In the genomic region with DNA sequence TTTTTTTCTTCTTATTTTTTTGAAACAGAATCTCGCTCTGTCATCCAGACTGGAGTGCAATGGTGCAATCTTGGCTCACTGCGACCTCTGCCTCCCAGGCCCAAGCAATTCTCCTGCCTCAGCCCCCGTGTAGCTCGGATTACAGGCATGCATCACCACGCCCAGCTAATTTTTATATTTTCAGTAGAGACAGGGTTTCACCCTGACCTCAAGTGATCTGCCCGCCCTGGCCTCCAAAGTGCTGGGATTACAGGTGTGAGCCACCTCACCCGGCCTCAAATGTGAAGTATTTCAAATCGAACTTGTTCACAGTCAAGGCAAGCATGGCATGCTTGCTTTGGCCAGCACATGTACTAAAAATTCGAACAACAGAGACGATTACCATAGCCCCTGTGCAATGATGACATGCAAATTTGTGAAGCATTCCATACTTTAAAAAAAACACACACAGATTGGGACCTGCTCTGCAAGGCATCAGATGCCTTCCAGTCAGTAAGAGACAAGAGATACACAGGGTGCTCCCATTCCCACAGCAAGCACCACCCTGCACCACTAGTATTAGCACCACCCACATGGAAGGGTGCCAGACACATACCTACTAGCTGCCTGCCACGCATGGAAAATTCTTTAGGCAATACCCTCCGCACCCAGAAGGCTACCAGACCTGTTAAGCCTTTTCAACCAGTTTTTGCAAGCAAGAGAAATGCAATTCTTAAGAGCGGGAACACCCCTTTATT, we compare ENCODE assay signal across 1 cellular context.
A peak's percentile ranks its signal among the peaks of the same experiment; 100 is the strongest.
TF ChIP-seq lines count a peak whose summit lies in the region.

No MANE protein-coding gene starts in this region.

TF ChIP-seq in HepG2, 621 proteins besides CTCF, POLR2A, EP300 and RAD21 (continued from another document and continues in another):
- peak; percentile 75; the same call in 1 of the 2 replicates for TF ChIP-seq ZNF263 (CRISPR knock-in tag; IDR thresholded peaks at IDR 0.05)
- TF ChIP-seq, protein P1, sequence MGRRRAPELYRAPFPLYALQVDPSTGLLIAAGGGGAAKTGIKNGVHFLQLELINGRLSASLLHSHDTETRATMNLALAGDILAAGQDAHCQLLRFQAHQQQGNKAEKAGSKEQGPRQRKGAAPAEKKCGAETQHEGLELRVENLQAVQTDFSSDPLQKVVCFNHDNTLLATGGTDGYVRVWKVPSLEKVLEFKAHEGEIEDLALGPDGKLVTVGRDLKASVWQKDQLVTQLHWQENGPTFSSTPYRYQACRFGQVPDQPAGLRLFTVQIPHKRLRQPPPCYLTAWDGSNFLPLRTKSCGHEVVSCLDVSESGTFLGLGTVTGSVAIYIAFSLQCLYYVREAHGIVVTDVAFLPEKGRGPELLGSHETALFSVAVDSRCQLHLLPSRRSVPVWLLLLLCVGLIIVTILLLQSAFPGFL (CRISPR knock-in tag; IDR thresholded peaks at IDR 0.05): 0 out of 2 replicates have a peak, but pooled peaks have one; percentile 81
- no peak for TF ChIP-seq ZNF382 (CRISPR knock-in tag; IDR thresholded peaks at IDR 0.05; ENCODE audit: borderline replicate concordance)
- no peak for TF ChIP-seq SOX6 (IDR thresholded peaks at IDR 0.05)
- TF ChIP-seq SOX6 (CRISPR knock-in tag; IDR thresholded peaks at IDR 0.05): peak; percentile 5
- peak; percentile 52 for TF ChIP-seq SAP130 (CRISPR knock-in tag; IDR thresholded peaks at IDR 0.05; ENCODE audit: low read depth)
- peak; percentile 40; the same call in 1 of the 2 replicates for TF ChIP-seq ZSCAN25 (CRISPR knock-in tag; IDR thresholded peaks at IDR 0.05)
- TF ChIP-seq HNF4A (CRISPR knock-in tag; IDR thresholded peaks at IDR 0.05): 0 out of 2 replicates have a peak, but pooled peaks have one; percentile 21
- TF ChIP-seq, protein P2, sequence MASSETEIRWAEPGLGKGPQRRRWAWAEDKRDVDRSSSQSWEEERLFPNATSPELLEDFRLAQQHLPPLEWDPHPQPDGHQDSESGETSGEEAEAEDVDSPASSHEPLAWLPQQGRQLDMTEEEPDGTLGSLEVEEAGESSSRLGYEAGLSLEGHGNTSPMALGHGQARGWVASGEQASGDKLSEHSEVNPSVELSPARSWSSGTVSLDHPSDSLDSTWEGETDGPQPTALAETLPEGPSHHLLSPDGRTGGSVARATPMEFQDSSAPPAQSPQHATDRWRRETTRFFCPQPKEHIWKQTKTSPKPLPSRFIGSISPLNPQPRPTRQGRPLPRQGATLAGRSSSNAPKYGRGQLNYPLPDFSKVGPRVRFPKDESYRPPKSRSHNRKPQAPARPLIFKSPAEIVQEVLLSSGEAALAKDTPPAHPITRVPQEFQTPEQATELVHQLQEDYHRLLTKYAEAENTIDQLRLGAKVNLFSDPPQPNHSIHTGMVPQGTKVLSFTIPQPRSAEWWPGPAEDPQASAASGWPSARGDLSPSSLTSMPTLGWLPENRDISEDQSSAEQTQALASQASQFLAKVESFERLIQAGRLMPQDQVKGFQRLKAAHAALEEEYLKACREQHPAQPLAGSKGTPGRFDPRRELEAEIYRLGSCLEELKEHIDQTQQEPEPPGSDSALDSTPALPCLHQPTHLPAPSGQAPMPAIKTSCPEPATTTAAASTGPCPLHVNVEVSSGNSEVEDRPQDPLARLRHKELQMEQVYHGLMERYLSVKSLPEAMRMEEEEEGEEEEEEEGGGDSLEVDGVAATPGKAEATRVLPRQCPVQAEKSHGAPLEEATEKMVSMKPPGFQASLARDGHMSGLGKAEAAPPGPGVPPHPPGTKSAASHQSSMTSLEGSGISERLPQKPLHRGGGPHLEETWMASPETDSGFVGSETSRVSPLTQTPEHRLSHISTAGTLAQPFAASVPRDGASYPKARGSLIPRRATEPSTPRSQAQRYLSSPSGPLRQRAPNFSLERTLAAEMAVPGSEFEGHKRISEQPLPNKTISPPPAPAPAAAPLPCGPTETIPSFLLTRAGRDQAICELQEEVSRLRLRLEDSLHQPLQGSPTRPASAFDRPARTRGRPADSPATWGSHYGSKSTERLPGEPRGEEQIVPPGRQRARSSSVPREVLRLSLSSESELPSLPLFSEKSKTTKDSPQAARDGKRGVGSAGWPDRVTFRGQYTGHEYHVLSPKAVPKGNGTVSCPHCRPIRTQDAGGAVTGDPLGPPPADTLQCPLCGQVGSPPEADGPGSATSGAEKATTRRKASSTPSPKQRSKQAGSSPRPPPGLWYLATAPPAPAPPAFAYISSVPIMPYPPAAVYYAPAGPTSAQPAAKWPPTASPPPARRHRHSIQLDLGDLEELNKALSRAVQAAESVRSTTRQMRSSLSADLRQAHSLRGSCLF (CRISPR knock-in tag; IDR thresholded peaks at IDR 0.05; ENCODE audit: borderline replicate concordance): 0 out of 2 replicates have a peak, but pooled peaks have one; percentile 39
- peak; percentile 28; the same call in 1 of the 2 replicates for TF ChIP-seq MIER3 (CRISPR knock-in tag; IDR thresholded peaks at IDR 0.05; ENCODE audit: borderline replicate concordance)
- 0 out of 2 replicates have a peak, but pooled peaks have one; percentile 16 for TF ChIP-seq ADNP (CRISPR knock-in tag; IDR thresholded peaks at IDR 0.05)
- TF ChIP-seq, protein P3, sequence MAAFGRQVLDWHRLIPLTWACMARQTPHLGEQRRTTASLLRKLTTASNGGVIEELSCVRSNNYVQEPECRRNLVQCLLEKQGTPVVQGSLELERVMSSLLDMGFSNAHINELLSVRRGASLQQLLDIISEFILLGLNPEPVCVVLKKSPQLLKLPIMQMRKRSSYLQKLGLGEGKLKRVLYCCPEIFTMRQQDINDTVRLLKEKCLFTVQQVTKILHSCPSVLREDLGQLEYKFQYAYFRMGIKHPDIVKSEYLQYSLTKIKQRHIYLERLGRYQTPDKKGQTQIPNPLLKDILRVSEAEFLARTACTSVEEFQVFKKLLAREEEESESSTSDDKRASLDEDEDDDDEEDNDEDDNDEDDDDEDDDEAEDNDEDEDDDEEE (CRISPR knock-in tag; IDR thresholded peaks at IDR 0.05): 0 out of 2 replicates have a peak, but pooled peaks have one; percentile 63
- TF ChIP-seq, protein P4, sequence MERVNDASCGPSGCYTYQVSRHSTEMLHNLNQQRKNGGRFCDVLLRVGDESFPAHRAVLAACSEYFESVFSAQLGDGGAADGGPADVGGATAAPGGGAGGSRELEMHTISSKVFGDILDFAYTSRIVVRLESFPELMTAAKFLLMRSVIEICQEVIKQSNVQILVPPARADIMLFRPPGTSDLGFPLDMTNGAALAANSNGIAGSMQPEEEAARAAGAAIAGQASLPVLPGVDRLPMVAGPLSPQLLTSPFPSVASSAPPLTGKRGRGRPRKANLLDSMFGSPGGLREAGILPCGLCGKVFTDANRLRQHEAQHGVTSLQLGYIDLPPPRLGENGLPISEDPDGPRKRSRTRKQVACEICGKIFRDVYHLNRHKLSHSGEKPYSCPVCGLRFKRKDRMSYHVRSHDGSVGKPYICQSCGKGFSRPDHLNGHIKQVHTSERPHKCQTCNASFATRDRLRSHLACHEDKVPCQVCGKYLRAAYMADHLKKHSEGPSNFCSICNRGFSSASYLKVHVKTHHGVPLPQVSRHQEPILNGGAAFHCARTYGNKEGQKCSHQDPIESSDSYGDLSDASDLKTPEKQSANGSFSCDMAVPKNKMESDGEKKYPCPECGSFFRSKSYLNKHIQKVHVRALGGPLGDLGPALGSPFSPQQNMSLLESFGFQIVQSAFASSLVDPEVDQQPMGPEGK (CRISPR knock-in tag; IDR thresholded peaks at IDR 0.05): 0 out of 2 replicates have a peak, but pooled peaks have one; percentile 18
- TF ChIP-seq KMT2A (CRISPR knock-in tag; IDR thresholded peaks at IDR 0.05): peak; percentile 13; the same call in 1 of the 2 replicates
- peak; percentile 40; the same call in 1 of the 2 replicates for TF ChIP-seq ZFY (CRISPR knock-in tag; IDR thresholded peaks at IDR 0.05)
- TF ChIP-seq, protein P5, sequence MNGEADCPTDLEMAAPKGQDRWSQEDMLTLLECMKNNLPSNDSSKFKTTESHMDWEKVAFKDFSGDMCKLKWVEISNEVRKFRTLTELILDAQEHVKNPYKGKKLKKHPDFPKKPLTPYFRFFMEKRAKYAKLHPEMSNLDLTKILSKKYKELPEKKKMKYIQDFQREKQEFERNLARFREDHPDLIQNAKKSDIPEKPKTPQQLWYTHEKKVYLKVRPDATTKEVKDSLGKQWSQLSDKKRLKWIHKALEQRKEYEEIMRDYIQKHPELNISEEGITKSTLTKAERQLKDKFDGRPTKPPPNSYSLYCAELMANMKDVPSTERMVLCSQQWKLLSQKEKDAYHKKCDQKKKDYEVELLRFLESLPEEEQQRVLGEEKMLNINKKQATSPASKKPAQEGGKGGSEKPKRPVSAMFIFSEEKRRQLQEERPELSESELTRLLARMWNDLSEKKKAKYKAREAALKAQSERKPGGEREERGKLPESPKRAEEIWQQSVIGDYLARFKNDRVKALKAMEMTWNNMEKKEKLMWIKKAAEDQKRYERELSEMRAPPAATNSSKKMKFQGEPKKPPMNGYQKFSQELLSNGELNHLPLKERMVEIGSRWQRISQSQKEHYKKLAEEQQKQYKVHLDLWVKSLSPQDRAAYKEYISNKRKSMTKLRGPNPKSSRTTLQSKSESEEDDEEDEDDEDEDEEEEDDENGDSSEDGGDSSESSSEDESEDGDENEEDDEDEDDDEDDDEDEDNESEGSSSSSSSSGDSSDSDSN (CRISPR knock-in tag; IDR thresholded peaks at IDR 0.05): peak; percentile 22
- TF ChIP-seq ZNF367 (CRISPR knock-in tag; IDR thresholded peaks at IDR 0.05; ENCODE audit: borderline replicate concordance): 0 out of 2 replicates have a peak, but pooled peaks have one; percentile 70
- peak; percentile 40; the same call in 1 of the 2 replicates for TF ChIP-seq SALL1 (CRISPR knock-in tag; IDR thresholded peaks at IDR 0.05)
- peak; percentile 13; the same call in 1 of the 2 replicates for TF ChIP-seq POGZ (CRISPR knock-in tag; IDR thresholded peaks at IDR 0.05)
- TF ChIP-seq, protein P6, sequence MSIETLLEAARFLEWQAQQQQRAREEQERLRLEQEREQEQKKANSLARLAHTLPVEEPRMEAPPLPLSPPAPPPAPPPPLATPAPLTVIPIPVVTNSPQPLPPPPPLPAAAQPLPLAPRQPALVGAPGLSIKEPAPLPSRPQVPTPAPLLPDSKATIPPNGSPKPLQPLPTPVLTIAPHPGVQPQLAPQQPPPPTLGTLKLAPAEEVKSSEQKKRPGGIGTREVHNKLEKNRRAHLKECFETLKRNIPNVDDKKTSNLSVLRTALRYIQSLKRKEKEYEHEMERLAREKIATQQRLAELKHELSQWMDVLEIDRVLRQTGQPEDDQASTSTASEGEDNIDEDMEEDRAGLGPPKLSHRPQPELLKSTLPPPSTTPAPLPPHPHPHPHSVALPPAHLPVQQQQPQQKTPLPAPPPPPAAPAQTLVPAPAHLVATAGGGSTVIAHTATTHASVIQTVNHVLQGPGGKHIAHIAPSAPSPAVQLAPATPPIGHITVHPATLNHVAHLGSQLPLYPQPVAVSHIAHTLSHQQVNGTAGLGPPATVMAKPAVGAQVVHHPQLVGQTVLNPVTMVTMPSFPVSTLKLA (IDR thresholded peaks at IDR 0.05): peak; percentile 77
- TF ChIP-seq ZNF331 (CRISPR knock-in tag; IDR thresholded peaks at IDR 0.05): no peak
- 0 out of 2 replicates have a peak, but pooled peaks have one; percentile 10 for TF ChIP-seq BORCS8-MEF2B (CRISPR knock-in tag; IDR thresholded peaks at IDR 0.05)
- TF ChIP-seq YEATS2 (CRISPR knock-in tag; IDR thresholded peaks at IDR 0.05; ENCODE audit: borderline replicate concordance): 0 out of 2 replicates have a peak, but pooled peaks have one; percentile 34
- TF ChIP-seq SOX5 (CRISPR knock-in tag; IDR thresholded peaks at IDR 0.05; ENCODE audit: borderline replicate concordance): peak; percentile 25; the same call in 1 of the 2 replicates
- TF ChIP-seq, protein P7, sequence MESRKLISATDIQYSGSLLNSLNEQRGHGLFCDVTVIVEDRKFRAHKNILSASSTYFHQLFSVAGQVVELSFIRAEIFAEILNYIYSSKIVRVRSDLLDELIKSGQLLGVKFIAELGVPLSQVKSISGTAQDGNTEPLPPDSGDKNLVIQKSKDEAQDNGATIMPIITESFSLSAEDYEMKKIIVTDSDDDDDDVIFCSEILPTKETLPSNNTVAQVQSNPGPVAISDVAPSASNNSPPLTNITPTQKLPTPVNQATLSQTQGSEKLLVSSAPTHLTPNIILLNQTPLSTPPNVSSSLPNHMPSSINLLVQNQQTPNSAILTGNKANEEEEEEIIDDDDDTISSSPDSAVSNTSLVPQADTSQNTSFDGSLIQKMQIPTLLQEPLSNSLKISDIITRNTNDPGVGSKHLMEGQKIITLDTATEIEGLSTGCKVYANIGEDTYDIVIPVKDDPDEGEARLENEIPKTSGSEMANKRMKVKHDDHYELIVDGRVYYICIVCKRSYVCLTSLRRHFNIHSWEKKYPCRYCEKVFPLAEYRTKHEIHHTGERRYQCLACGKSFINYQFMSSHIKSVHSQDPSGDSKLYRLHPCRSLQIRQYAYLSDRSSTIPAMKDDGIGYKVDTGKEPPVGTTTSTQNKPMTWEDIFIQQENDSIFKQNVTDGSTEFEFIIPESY (CRISPR knock-in tag; IDR thresholded peaks at IDR 0.05): peak; percentile 55; the same call in 1 of the 2 replicates
- TF ChIP-seq CBX5 (CRISPR knock-in tag; IDR thresholded peaks at IDR 0.05; ENCODE audit: borderline replicate concordance): no peak; the same call in 1 of the 2 replicates
- TF ChIP-seq, protein P8, sequence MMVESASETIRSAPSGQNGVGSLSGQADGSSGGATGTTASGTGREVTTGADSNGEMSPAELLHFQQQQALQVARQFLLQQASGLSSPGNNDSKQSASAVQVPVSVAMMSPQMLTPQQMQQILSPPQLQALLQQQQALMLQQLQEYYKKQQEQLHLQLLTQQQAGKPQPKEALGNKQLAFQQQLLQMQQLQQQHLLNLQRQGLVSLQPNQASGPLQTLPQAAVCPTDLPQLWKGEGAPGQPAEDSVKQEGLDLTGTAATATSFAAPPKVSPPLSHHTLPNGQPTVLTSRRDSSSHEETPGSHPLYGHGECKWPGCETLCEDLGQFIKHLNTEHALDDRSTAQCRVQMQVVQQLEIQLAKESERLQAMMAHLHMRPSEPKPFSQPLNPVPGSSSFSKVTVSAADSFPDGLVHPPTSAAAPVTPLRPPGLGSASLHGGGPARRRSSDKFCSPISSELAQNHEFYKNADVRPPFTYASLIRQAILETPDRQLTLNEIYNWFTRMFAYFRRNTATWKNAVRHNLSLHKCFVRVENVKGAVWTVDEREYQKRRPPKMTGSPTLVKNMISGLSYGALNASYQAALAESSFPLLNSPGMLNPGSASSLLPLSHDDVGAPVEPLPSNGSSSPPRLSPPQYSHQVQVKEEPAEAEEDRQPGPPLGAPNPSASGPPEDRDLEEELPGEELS (CRISPR knock-in tag; IDR thresholded peaks at IDR 0.05): 0 out of 2 replicates have a peak, but pooled peaks have one; percentile 2
- peak; percentile 79; the same call in 1 of the 2 replicates for TF ChIP-seq ZNF256 (CRISPR knock-in tag; conservative IDR thresholded peaks at IDR 0.05)
- TF ChIP-seq SNAI1 (CRISPR knock-in tag; IDR thresholded peaks at IDR 0.05; ENCODE audit: borderline replicate concordance): 0 out of 2 replicates have a peak, but pooled peaks have one; percentile 80
- no peak for TF ChIP-seq SMAD9 (CRISPR knock-in tag; IDR thresholded peaks at IDR 0.05)
- TF ChIP-seq, protein P9, sequence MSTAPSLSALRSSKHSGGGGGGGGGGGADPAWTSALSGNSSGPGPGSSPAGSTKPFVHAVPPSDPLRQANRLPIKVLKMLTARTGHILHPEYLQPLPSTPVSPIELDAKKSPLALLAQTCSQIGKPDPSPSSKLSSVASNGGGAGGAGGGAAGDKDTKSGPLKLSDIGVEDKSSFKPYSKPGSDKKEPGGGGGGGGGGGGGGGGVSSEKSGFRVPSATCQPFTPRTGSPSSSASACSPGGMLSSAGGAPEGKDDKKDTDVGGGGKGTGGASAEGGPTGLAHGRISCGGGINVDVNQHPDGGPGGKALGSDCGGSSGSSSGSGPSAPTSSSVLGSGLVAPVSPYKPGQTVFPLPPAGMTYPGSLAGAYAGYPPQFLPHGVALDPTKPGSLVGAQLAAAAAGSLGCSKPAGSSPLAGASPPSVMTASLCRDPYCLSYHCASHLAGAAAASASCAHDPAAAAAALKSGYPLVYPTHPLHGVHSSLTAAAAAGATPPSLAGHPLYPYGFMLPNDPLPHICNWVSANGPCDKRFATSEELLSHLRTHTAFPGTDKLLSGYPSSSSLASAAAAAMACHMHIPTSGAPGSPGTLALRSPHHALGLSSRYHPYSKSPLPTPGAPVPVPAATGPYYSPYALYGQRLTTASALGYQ (CRISPR knock-in tag; IDR thresholded peaks at IDR 0.05): 0 out of 2 replicates have a peak, but pooled peaks have one; percentile 25
- TF ChIP-seq NFYB (CRISPR knock-in tag; IDR thresholded peaks at IDR 0.05): 0 out of 2 replicates have a peak, but pooled peaks have one; percentile 11
